ENCODE assay signal across 9 cellular contexts in genomic region chr15:64877435-64877834, GRCh38. TPM values are rescaled to one million over a fixed set of nuclear protein-coding genes. Genes with fewer than 3 reads are reported as not detected.
A peak's percentile ranks its signal among the peaks of the same experiment; 100 is the strongest.
DNase-seq lines count a peak whose midpoint lies in the region; ATAC-seq, FAIRE-seq and TF ChIP-seq lines count a peak whose summit lies in the region.
"Had no signal": no experiment of that assay in that cellular context is flagged by ENCODE, and none has a peak within 500 bp of the region (broad histone marks: within the 10 kb centered on the region; RNA-seq: fewer than 3 reads in every experiment).

No MANE protein-coding gene starts in this region.

- peak; percentile 34 for DNase-seq in SIG-M5 treated with dmso at 0.1 percent for 504 hours (lab: John Stamatoyannopoulos, UW; ENCODE audit: unreplicated experiment)
- DNase-seq in SIG-M5 (lab: John Stamatoyannopoulos, UW), result no peak
- DNase-seq in K562 (ENCODE audit: extremely low read depth in 1 of 4, low spot score in 3 of 4), result no peak
- peak; percentile 81 for DNase-seq in lower lobe of right lung
- DNase-seq in tibial nerve (ENCODE audit: low spot score in 2 of 2), result peak; percentile 55 to 60
- DNase-seq in stimulated activated CD4-positive, alpha-beta T cell treated with anti-CD3 and anti-CD28 coated beads, Interleukin-2, amount 100 ng/mL, for 24 hours, result no peak
- no peak for DNase-seq in NCI-H524 (lab: John Stamatoyannopoulos, UW)

- no peak for TF ChIP-seq EP300 in K562 (IDR thresholded peaks at IDR 0.05; ENCODE audit: low read length)
- TF ChIP-seq EP300 in tibial nerve (IDR thresholded peaks at IDR 0.05), result peak in 1 of 2 donors; percentile 74

- POLR2A ChIA-PET in K562 (lab: Yijun Ruan, JAX), result interaction anchor here (0.7 to 1.6 kb wide), 4 partner anchors 9 to 428 kb away, joined by 3 to 5 read pairs (median 4); no protein-coding TSS in a partner anchor

- H3K4me1 ChIP-seq in K562 (replicated peaks in 1 of 2; ENCODE audit: control insufficient read depth in 2 of 2, insufficient read depth in 2 of 2, low read length in 2 of 2) (peaks cover 0 to 8% of the 10 kb centered on the region in 2 experiments; a peak in 2 of 5 replicates), lower lobe of right lung (peaks cover 56% of the 10 kb centered on the region), tibial nerve (peaks cover 0 to 44% (median 25%) of the 10 kb centered on the region in 4 donors)

- peak overlapping the region in 1 of 2 experiments; percentile 69; a peak in 1 of 4 replicates for H3K9ac ChIP-seq in K562 (ENCODE audit: insufficient read depth in 1 of 2, low read depth in 2 of 2, low read length in 2 of 2)

- H3K36me3 ChIP-seq in K562 (ENCODE audit: control insufficient read depth, insufficient read depth, low read length) (no peaks in the 10 kb centered on the region), lower lobe of right lung (no peaks in the 10 kb centered on the region), tibial nerve (no peaks in the 10 kb centered on the region)

- no peak for TF ChIP-seq RAD21 in K562 (CRISPR knock-in tag; conservative IDR thresholded peaks at IDR 0.05 in 1 of 2, IDR thresholded peaks at IDR 0.05 in 1 of 2)

- CTCF ChIA-PET in K562 (lab: Yijun Ruan, JAX; ENCODE audit: low intra/inter-chr PET ratio), result no interaction called here

- peak; percentile 52; the same call in 2 of the 3 replicates for ATAC-seq in K562
- ATAC-seq in lower lobe of right lung, result peak; percentile 70 to 77
- ATAC-seq in HG02588 (IDR thresholded peaks at IDR 0.05; ENCODE audit: unreplicated experiment), result no peak

- intact Hi-C loops in K562 (cut with micrococcal nuclease), result no loop called here
- intact Hi-C loops in lower lobe of right lung (cut with DNase I), result no loop called here

- no TSS peak for BruUV-seq in K562 (replicated peaks; lab: Mats Ljungman, UMichigan)

- no peak for FAIRE-seq in K562 (lab: Jason Lieb, UNC)
- FAIRE-seq: A204.1 had no signal

- no peaks in the 10 kb centered on the region for H3K9me1 ChIP-seq in K562 (ENCODE audit: control insufficient read depth, insufficient read depth, low read length)

- H3K9me3 ChIP-seq in K562 (replicated peaks; ENCODE audit: control insufficient read depth, insufficient read depth, low read depth, low read length), result no peaks in the 10 kb centered on the region
- H3K9me3 ChIP-seq in lower lobe of right lung, result no peaks in the 10 kb centered on the region
- no peaks in the 10 kb centered on the region for H3K9me3 ChIP-seq in tibial nerve

- TF ChIP-seq CTCF in K562 (IDR thresholded peaks at IDR 0.05 in 2 of 3, conservative IDR thresholded peaks at IDR 0.05 in 1 of 3; ENCODE audit: insufficient read depth in 2 of 3, low read depth in 1 of 3, low read length in 3 of 3) (no peak), lower lobe of right lung (IDR thresholded peaks at IDR 0.05) (no peak), tibial nerve (IDR thresholded peaks at IDR 0.05) (no peak)

- no peak overlapping the region for H3K4me2 ChIP-seq in K562 (ENCODE audit: insufficient read depth, low read length)

- in situ Hi-C loops in K562 (cut with MboI), result no loop called here

- H2AFZ ChIP-seq in K562 (ENCODE audit: low read depth, low read length), result no peak overlapping the region

- H3K27me3 ChIP-seq in K562 (ENCODE audit: control insufficient read depth in 2 of 2, insufficient read depth in 2 of 2, low read length in 2 of 2) (peaks cover 0 to 9% of the 10 kb centered on the region in 2 experiments; a peak in 2 of 5 replicates), lower lobe of right lung (ENCODE audit: low read depth) (no peaks in the 10 kb centered on the region), tibial nerve (no peaks in the 10 kb centered on the region)

- H4K20me1 ChIP-seq in K562 (replicated peaks; ENCODE audit: control insufficient read depth, insufficient read depth, low read length), result no peaks in the 10 kb centered on the region

- no peak overlapping the region for H3K27ac ChIP-seq in K562 (ENCODE audit: extremely low read depth, low read depth, low read length)
- peak overlapping the region; percentile 75 for H3K27ac ChIP-seq in lower lobe of right lung
- peak overlapping the region in 3 of 4 donors; percentile 74 to 81 (median 79) for H3K27ac ChIP-seq in tibial nerve

- H3K4me3 ChIP-seq in K562 (no peak overlapping the region), lower lobe of right lung (no peak overlapping the region), tibial nerve (no peak overlapping the region)

- TF ChIP-seq POLR2A in K562 (conservative IDR thresholded peaks at IDR 0.05) (no peak), tibial nerve (IDR thresholded peaks at IDR 0.05) (peak in 1 of 2 donors; percentile 28)

- 10% methylated on average over 3 of the region's 3 CpGs for WGBS in K562 (ENCODE audit: insufficient coverage, low coverage, missing lambda C conversion rate)
- WGBS in tibial nerve, 2 donors, result 0 to 7% methylated on average over 3 of the region's 3 CpGs

- no peaks in the 10 kb centered on the region for H3K79me2 ChIP-seq in K562 (ENCODE audit: control insufficient read depth, insufficient read depth, low read length)

TF ChIP-seq in K562, 482 proteins besides CTCF, POLR2A, EP300 and RAD21 (continues in another document):
- no peak for TF ChIP-seq DPF2 (IDR thresholded peaks at IDR 0.05)
- TF ChIP-seq MCM2 (IDR thresholded peaks at IDR 0.05; ENCODE audit: low read depth), result no peak
- TF ChIP-seq ZNF316 (IDR thresholded peaks at IDR 0.05), result peak; percentile 70
- no peak for TF ChIP-seq TSC22D4 (tag; IDR thresholded peaks at IDR 0.05)
- no peak for TF ChIP-seq SRF (CRISPR knock-in tag; IDR thresholded peaks at IDR 0.05)
- no peak for TF ChIP-seq ZNF445 (CRISPR knock-in tag; IDR thresholded peaks at IDR 0.05; ENCODE audit: low read depth)

RNA-seq across cellular contexts. Expression of gene ANKDD1A, which starts 34.3 kb away (rescaled TPM):
- total RNA-seq in K562 (2011; cell fraction: chromatin; rRNA removed; ENCODE audit: low replicate concordance), result 1.1 and 2.9 TPM in 2 replicates
- 1.3 TPM in 2 replicates for total RNA-seq in K562 (2011; cell fraction: nucleolus; rRNA removed)
- total RNA-seq in K562 (2011; cell fraction: nucleoplasm; rRNA removed), result 1.6 and 2.0 TPM in 2 replicates
- total RNA-seq in K562 (2014; rRNA removed) (0.27 and 0.33 TPM in 2 replicates), K562 (2014; rRNA removed; fragmentation: Illumina TruSeq; extraction: Trizol) (0.44 and 0.48 TPM in 2 replicates), K562 (2015; rRNA removed; fragmentation: Illumina TruSeq; extraction: Trizol) (0.41 and 0.43 TPM in 2 replicates), K562 (2021) (0.49 and 0.80 TPM in 2 replicates), lower lobe of right lung (5.0 TPM), tibial nerve (10 to 100 TPM; 18.2 to 39.3 (median 26.3) TPM)
- polyA plus RNA-seq in K562 (2011; rRNA removed) (0.70 and 1.7 TPM in 2 replicates), K562 (2014; fragmentation: Illumina TruSeq; extraction: Trizol) (0.34 and 0.60 TPM in 2 replicates), K562 (2014; fragmentation: Nextera tagmentation; extraction: Ambion mirVana) (under 1 TPM; 0.08 to 0.32 TPM), K562 (2014; rRNA removed) (0.54 and 1.4 TPM in 2 replicates)
- 1.1 and 1.8 TPM in 2 replicates for polyA plus RNA-seq in K562 (2011; cell fraction: cytosol; rRNA removed)
- 1.4 and 2.1 TPM in 2 replicates for polyA plus RNA-seq in K562 (2011; cell fraction: nucleus; rRNA removed)
- 0.52 and 1.1 TPM in 2 replicates for polyA plus RNA-seq in K562 (2012)
- 0.21 and 0.93 TPM in 2 replicates for polyA minus RNA-seq in K562 (2011; rRNA and poly(A)+ RNA removed)
- 0.86 TPM in 1 of 2 replicates, not detected in the other for polyA minus RNA-seq in K562 (2011; cell fraction: cytosol; rRNA and poly(A)+ RNA removed)
- polyA minus RNA-seq in K562 (2011; cell fraction: nucleus; rRNA and poly(A)+ RNA removed), result 0.27 and 2.1 TPM in 2 replicates

RNA-seq across cellular contexts. Expression of gene PLEKHO2, which starts 35.7 kb away (rescaled TPM):
- 5.7 and 15.8 TPM in 2 replicates for total RNA-seq in K562 (2011; cell fraction: chromatin; rRNA removed; ENCODE audit: low replicate concordance)
- 8.3 and 10.5 TPM in 2 replicates for total RNA-seq in K562 (2011; cell fraction: nucleolus; rRNA removed)
- 7.6 and 8.9 TPM in 2 replicates for total RNA-seq in K562 (2011; cell fraction: nucleoplasm; rRNA removed)
- total RNA-seq in K562 (2014; rRNA removed), result 4.9 and 7.0 TPM in 2 replicates
- total RNA-seq in K562 (2014; rRNA removed; fragmentation: Illumina TruSeq; extraction: Trizol), result 3.6 and 3.8 TPM in 2 replicates
- total RNA-seq in K562 (2015; rRNA removed; fragmentation: Illumina TruSeq; extraction: Trizol), result 5.2 and 5.7 TPM in 2 replicates
- 6.7 and 8.8 TPM in 2 replicates for total RNA-seq in K562 (2021)
- 5.6 and 6.1 TPM in 2 replicates for polyA plus RNA-seq in K562 (2011; rRNA removed)
- polyA plus RNA-seq in K562 (2011; cell fraction: cytosol; rRNA removed), result 7.1 and 11.5 TPM in 2 replicates
- polyA plus RNA-seq in K562 (2011; cell fraction: nucleus; rRNA removed), result 6.8 and 9.9 TPM in 2 replicates
- polyA plus RNA-seq in K562 (2012), result 6.2 and 7.5 TPM in 2 replicates
- polyA plus RNA-seq in K562 (2014; fragmentation: Illumina TruSeq; extraction: Trizol), result 6.3 and 7.6 TPM in 2 replicates
- polyA plus RNA-seq in K562 (2014; fragmentation: Nextera tagmentation; extraction: Ambion mirVana), result under 1 TPM; 0.24 to 0.53 TPM
- polyA plus RNA-seq in K562 (2014; rRNA removed), result 4.8 and 5.5 TPM in 2 replicates
- polyA minus RNA-seq in K562 (2011; rRNA and poly(A)+ RNA removed), result 4.5 and 5.5 TPM in 2 replicates
- 5.6 and 5.7 TPM in 2 replicates for polyA minus RNA-seq in K562 (2011; cell fraction: cytosol; rRNA and poly(A)+ RNA removed)
- polyA minus RNA-seq in K562 (2011; cell fraction: nucleus; rRNA and poly(A)+ RNA removed), result 3.0 and 4.1 TPM in 2 replicates
- 68.3 TPM for total RNA-seq in lower lobe of right lung
- 10 to 100 TPM; 40.8 to 69.9 (median 60.2) TPM for total RNA-seq in tibial nerve

RNA-seq across cellular contexts. Expression of gene PIF1, which starts 52.0 kb away (rescaled TPM):
- 111 and 178 TPM in 2 replicates for total RNA-seq in K562 (2011; cell fraction: chromatin; rRNA removed; ENCODE audit: low replicate concordance)
- 129 and 141 TPM in 2 replicates for total RNA-seq in K562 (2011; cell fraction: nucleolus; rRNA removed)
- total RNA-seq in K562 (2011; cell fraction: nucleoplasm; rRNA removed), result 141 and 143 TPM in 2 replicates
- total RNA-seq in K562 (2014; rRNA removed), result 16.6 and 19.6 TPM in 2 replicates
- total RNA-seq in K562 (2014; rRNA removed; fragmentation: Illumina TruSeq; extraction: Trizol), result 6.1 and 7.9 TPM in 2 replicates
- total RNA-seq in K562 (2015; rRNA removed; fragmentation: Illumina TruSeq; extraction: Trizol), result 9.1 and 11.5 TPM in 2 replicates
- total RNA-seq in K562 (2021), result 16.8 and 21.7 TPM in 2 replicates
- 25.5 and 33.4 TPM in 2 replicates for polyA plus RNA-seq in K562 (2011; rRNA removed)
- 20.7 and 25.2 TPM in 2 replicates for polyA plus RNA-seq in K562 (2011; cell fraction: cytosol; rRNA removed)
- 89.5 and 138 TPM in 2 replicates for polyA plus RNA-seq in K562 (2011; cell fraction: nucleus; rRNA removed)
- polyA plus RNA-seq in K562 (2012), result 13.5 and 20.7 TPM in 2 replicates
- 10.5 and 14.8 TPM in 2 replicates for polyA plus RNA-seq in K562 (2014; fragmentation: Illumina TruSeq; extraction: Trizol)
- 1 to 10 TPM; 1.1 to 1.5 TPM for polyA plus RNA-seq in K562 (2014; fragmentation: Nextera tagmentation; extraction: Ambion mirVana)
- 34.0 and 37.9 TPM in 2 replicates for polyA plus RNA-seq in K562 (2014; rRNA removed)
- polyA minus RNA-seq in K562 (2011; rRNA and poly(A)+ RNA removed), result 4.6 and 7.2 TPM in 2 replicates
- 6.5 and 6.6 TPM in 2 replicates for polyA minus RNA-seq in K562 (2011; cell fraction: cytosol; rRNA and poly(A)+ RNA removed)
- 20.7 TPM in 2 replicates for polyA minus RNA-seq in K562 (2011; cell fraction: nucleus; rRNA and poly(A)+ RNA removed)
- total RNA-seq in lower lobe of right lung, result 1.4 TPM
- 1 to 10 TPM in 2 of 4 donors, under 1 TPM in 1, not detected in 1; 0.39 to 2.4 (median 1.1) TPM for total RNA-seq in tibial nerve

Comparison
In these comparisons a context has a peak if more than half of its experiments do, and no peak if none do; other contexts are left out.
1. DNase-seq: peak in SIG-M5 treated with dmso at 0.1 percent for 504 hours (single experiment), lower lobe of right lung (single experiment) and tibial nerve (2 of 2); none in SIG-M5 (single experiment), K562 (0 of 4), stimulated activated CD4-positive, alpha-beta T cell treated with anti-CD3 and anti-CD28 coated beads, Interleukin-2, amount 100 ng/mL, for 24 hours (0 of 2) and NCI-H524 (0 of 2).